28 cellular contexts compared by ENCODE assay signal in genomic region chr10:110700947-110701617, GRCh38. TPM values are rescaled to one million over a fixed set of nuclear protein-coding genes. Genes with fewer than 3 reads are reported as not detected.
DNase-seq lines count a peak whose midpoint lies in the region; ATAC-seq and TF ChIP-seq lines count a peak whose summit lies in the region.
"Had no signal": no experiment of that assay in that cellular context is flagged by ENCODE, and none has a peak within 500 bp of the region (broad histone marks: within the 10 kb centered on the region; RNA-seq: fewer than 3 reads in every experiment).

No MANE protein-coding gene starts in this region.

- no peak overlapping the region for H3K4me3 Mint-ChIP-seq in activated naive CD8-positive, alpha-beta T cell treated with anti-CD3 and anti-CD28 coated beads, Interleukin-2, amount 50 U/mL, for 24 hours
- H3K4me3 Mint-ChIP-seq: activated CD4-positive, alpha-beta T cell treated with anti-CD3 and anti-CD28 coated beads for 36 hours; activated naive CD8-positive, alpha-beta T cell; effector memory CD8-positive, alpha-beta T cell; IgD-negative memory B cell; naive thymus-derived CD8-positive, alpha-beta T cell had no signal

- H3K36me3 ChIP-seq in HEK293 (ENCODE audit: control insufficient read depth in 2 of 2, insufficient read depth in 1 of 2, low read length in 2 of 2) (no peaks in the 10 kb centered on the region), gastrocnemius medialis (no peaks in the 10 kb centered on the region)
- H3K36me3 ChIP-seq: BLaER1 treated with 17β-estradiol and CSF1 and Interleukin-3, amounts not matched to agents 10 nM and 100 nM; upper lobe of right lung had no signal

- 58% methylated on average over 10 of the region's 10 CpGs for WGBS in right cardiac atrium

- TF ChIP-seq CTCF in HEK293 (tag by site-specific recombination; IDR thresholded peaks at IDR 0.05) (no peak), gastrocnemius medialis (IDR thresholded peaks at IDR 0.05 in 4 of 5, conservative IDR thresholded peaks at IDR 0.05 in 1 of 5) (no peak)

- H3K9me3 Mint-ChIP-seq in activated naive CD8-positive, alpha-beta T cell treated with anti-CD3 and anti-CD28 coated beads, Interleukin-2, amount 50 U/mL, for 24 hours = no peaks in the 10 kb centered on the region
- H3K9me3 Mint-ChIP-seq: effector memory CD8-positive, alpha-beta T cell; IgD-negative memory B cell had no signal

- in situ Hi-C loops in gastrocnemius medialis (cut with MboI; ENCODE audit: low sequenced_read_pairs in 4 of 4) = no loop called here

- H3K27ac ChIP-seq in HEK293 (ENCODE audit: extremely low read depth, low read depth, low read length) (no peak overlapping the region), right cardiac atrium (ENCODE audit: low read length) (peak overlapping the region; percentile 86), gastrocnemius medialis (peak overlapping the region; percentile 86 to 94 (median 88))
- H3K27ac ChIP-seq: BLaER1 treated with 17β-estradiol and CSF1 and Interleukin-3, amounts not matched to agents 10 nM and 100 nM; foreskin keratinocyte; hepatocyte; upper lobe of right lung had no signal

- TF ChIP-seq POLR2A in gastrocnemius medialis (IDR thresholded peaks at IDR 0.05) = peak in 1 of 2 donors; percentile 16

- peak; percentile 26 for DNase-seq in NCI-H460 (ENCODE audit: extremely low read depth, low read depth)
- no peak for DNase-seq in right cardiac atrium
- DNase-seq in gastrocnemius medialis = peak; percentile 54 to 77
- DNase-seq in activated naive CD8-positive, alpha-beta T cell treated with anti-CD3 and anti-CD28 coated beads, Interleukin-2, amount 50 U/mL, for 24 hours = no peak
- DNase-seq in GF-D8 (lab: John Stamatoyannopoulos, UW) = no peak
- no peak for DNase-seq in head of caudate nucleus
- DNase-seq: activated CD4-positive, alpha-beta T cell treated with anti-CD3 and anti-CD28 coated beads for 36 hours; activated effector memory CD4-positive, alpha-beta T cell treated with Interleukin-2 at 50 U/mL for 16 hours; aorta; COR-L47; cortex of kidney; DMS53; effector memory CD8-positive, alpha-beta T cell; foreskin keratinocyte; left cardiac atrium; naive thymus-derived CD8-positive, alpha-beta T cell; NCI-H446 treated with DMSO at 0.1 percent for 48 hours; NK-92 treated with Interleukin-12 subunit alpha and Interleukin-12 subunit beta, amount 100 ng/mL, for 24 hours; retina; stimulated activated CD4-positive, alpha-beta T cell treated with anti-CD3 and anti-CD28 coated beads, Interleukin-2, amount 100 ng/mL, for 48 hours; upper lobe of right lung had no signal

- CTCF ChIA-PET in HEK293 (lab: Yijun Ruan, JAX) = interaction anchor here (0.7 kb wide), 1 partner anchor 10 kb away, joined by 4 read pairs; no protein-coding TSS in a partner anchor

- H3K9me3 ChIP-seq in HEK293 (ENCODE audit: control insufficient read depth, insufficient read depth, low read depth, low read length) (no peaks in the 10 kb centered on the region), right cardiac atrium (ENCODE audit: control insufficient read depth, low read length) (no peaks in the 10 kb centered on the region), gastrocnemius medialis (no peaks in the 10 kb centered on the region)
- H3K9me3 ChIP-seq: upper lobe of right lung had no signal

- H3K4me3 ChIP-seq in HEK293 (ENCODE audit: low read depth, low read length) = no peak overlapping the region
- H3K4me3 ChIP-seq in right cardiac atrium (ENCODE audit: low read length) = no peak overlapping the region
- no peak overlapping the region for H3K4me3 ChIP-seq in gastrocnemius medialis
- H3K4me3 ChIP-seq: BLaER1 treated with 17β-estradiol and CSF1 and Interleukin-3, amounts not matched to agents 10 nM and 100 nM; hepatocyte; upper lobe of right lung had no signal

- no peaks in the 10 kb centered on the region for H3K36me3 Mint-ChIP-seq in activated naive CD8-positive, alpha-beta T cell treated with anti-CD3 and anti-CD28 coated beads, Interleukin-2, amount 50 U/mL, for 24 hours (ENCODE audit: low read depth)
- H3K36me3 Mint-ChIP-seq: activated naive CD8-positive, alpha-beta T cell; IgD-negative memory B cell; naive thymus-derived CD8-positive, alpha-beta T cell had no signal

- intact Hi-C loops in right cardiac atrium (cut with DNase I) (no loop called here), gastrocnemius medialis (cut with DNase I; ENCODE audit: low total_unique reads) (no loop called here), head of caudate nucleus (cut with DNase I) (no loop called here)

- no peaks in the 10 kb centered on the region for H3K27me3 Mint-ChIP-seq in activated naive CD8-positive, alpha-beta T cell treated with anti-CD3 and anti-CD28 coated beads, Interleukin-2, amount 50 U/mL, for 24 hours
- H3K27me3 Mint-ChIP-seq: activated CD4-positive, alpha-beta T cell treated with anti-CD3 and anti-CD28 coated beads for 36 hours; activated naive CD8-positive, alpha-beta T cell had no signal

- POLR2A ChIA-PET in HEK293 (lab: Yijun Ruan, JAX) = interaction anchor here (1.2 kb wide), 2 partner anchors 33 to 218 kb away, joined by 3 to 5 read pairs; partner anchors contain the start of genes BBIP1 and SHOC2

- H3K27ac Mint-ChIP-seq in activated naive CD8-positive, alpha-beta T cell treated with anti-CD3 and anti-CD28 coated beads, Interleukin-2, amount 50 U/mL, for 24 hours = no peak overlapping the region
- H3K27ac Mint-ChIP-seq: activated CD4-positive, alpha-beta T cell treated with anti-CD3 and anti-CD28 coated beads for 36 hours; activated naive CD8-positive, alpha-beta T cell; effector memory CD8-positive, alpha-beta T cell; IgD-negative memory B cell had no signal

- peak in 1 of 2 donors; percentile 16 for ATAC-seq in right cardiac atrium
- ATAC-seq in gastrocnemius medialis = peak; percentile 62 to 71
- no peak for ATAC-seq in activated naive CD8-positive, alpha-beta T cell treated with anti-CD3 and anti-CD28 coated beads, Interleukin-2, amount 50 U/mL, for 24 hours
- ATAC-seq: activated CD4-positive, alpha-beta T cell treated with anti-CD3 and anti-CD28 coated beads for 36 hours; effector memory CD8-positive, alpha-beta T cell; esophagus mucosa; foreskin keratinocyte; naive thymus-derived CD8-positive, alpha-beta T cell; SK-N-SH treated with all-trans-retinoic acid at 6 μM for 48 hours; upper lobe of right lung had no signal

- peaks cover 5% of the 10 kb centered on the region for H3K4me1 Mint-ChIP-seq in activated naive CD8-positive, alpha-beta T cell treated with anti-CD3 and anti-CD28 coated beads, Interleukin-2, amount 50 U/mL, for 24 hours
- H3K4me1 Mint-ChIP-seq: IgD-negative memory B cell; naive thymus-derived CD8-positive, alpha-beta T cell had no signal

- H3K27me3 ChIP-seq in right cardiac atrium (ENCODE audit: control insufficient read depth, insufficient read depth) (no peaks in the 10 kb centered on the region), gastrocnemius medialis (no peaks in the 10 kb centered on the region)
- H3K27me3 ChIP-seq: BLaER1 treated with 17β-estradiol and CSF1 and Interleukin-3, amounts not matched to agents 10 nM and 100 nM; foreskin keratinocyte; hepatocyte; upper lobe of right lung had no signal

- peaks cover 3% of the 10 kb centered on the region for H3K4me1 ChIP-seq in HEK293 (ENCODE audit: control insufficient read depth, insufficient read depth, low read length)
- H3K4me1 ChIP-seq in right cardiac atrium (ENCODE audit: control insufficient read depth, insufficient read depth, low read length) = peaks cover 6% of the 10 kb centered on the region
- peaks cover 46 to 59% of the 10 kb centered on the region in 2 donors for H3K4me1 ChIP-seq in gastrocnemius medialis
- H3K4me1 ChIP-seq: foreskin keratinocyte, upper lobe of right lung had no signal

TF ChIP-seq in HEK293, 187 proteins besides CTCF, POLR2A, EP300 and RAD21:
- TF ChIP-seq ZNF747 (tag by site-specific recombination; IDR thresholded peaks at IDR 0.05) (no peak), ZNF341 (tag by site-specific recombination; IDR thresholded peaks at IDR 0.05; ENCODE audit: low read depth) (0 out of 2 replicates have a peak, but pooled peaks have one; percentile 24), ZFHX2 (tag by site-specific recombination; conservative IDR thresholded peaks at IDR 0.05) (no peak)

RNA-seq across cellular contexts. Expression of gene RBM20, which starts 56.9 kb away (rescaled TPM):
- total RNA-seq in NCI-H460 (2014; rRNA removed; shearing (Covaris generic)) = 2.0 and 2.3 TPM in 2 replicates
- polyA plus RNA-seq in NCI-H460 (2014; cell fraction: nucleus; rRNA removed) = 9.4 and 12.2 TPM in 2 replicates
- 10 to 100 TPM; 51.5 to 92.0 (median 74.2) TPM for total RNA-seq in right cardiac atrium
- 34.3 TPM for polyA plus RNA-seq in right cardiac atrium
- total RNA-seq in gastrocnemius medialis = 10 to 100 TPM in 2 of 4 donors, 1 to 10 TPM in 2; 7.4 to 18.4 (median 10.2) TPM
- total RNA-seq: foreskin keratinocyte had no signal
- polyA plus RNA-seq: foreskin keratinocyte, IgD-negative memory B cell had no signal

Comparison
In these comparisons a context has a peak if more than half of its experiments do, and no peak if none do; other contexts are left out.
1. DNase-seq: peak in NCI-H460 (single experiment) and gastrocnemius medialis (2 of 2); none in right cardiac atrium (0 of 3), activated naive CD8-positive, alpha-beta T cell treated with anti-CD3 and anti-CD28 coated beads, Interleukin-2, amount 50 U/mL, for 24 hours (single experiment), GF-D8 (single experiment) and head of caudate nucleus (0 of 42).